9 cellular contexts compared by ENCODE assay signal in the genomic region with DNA sequence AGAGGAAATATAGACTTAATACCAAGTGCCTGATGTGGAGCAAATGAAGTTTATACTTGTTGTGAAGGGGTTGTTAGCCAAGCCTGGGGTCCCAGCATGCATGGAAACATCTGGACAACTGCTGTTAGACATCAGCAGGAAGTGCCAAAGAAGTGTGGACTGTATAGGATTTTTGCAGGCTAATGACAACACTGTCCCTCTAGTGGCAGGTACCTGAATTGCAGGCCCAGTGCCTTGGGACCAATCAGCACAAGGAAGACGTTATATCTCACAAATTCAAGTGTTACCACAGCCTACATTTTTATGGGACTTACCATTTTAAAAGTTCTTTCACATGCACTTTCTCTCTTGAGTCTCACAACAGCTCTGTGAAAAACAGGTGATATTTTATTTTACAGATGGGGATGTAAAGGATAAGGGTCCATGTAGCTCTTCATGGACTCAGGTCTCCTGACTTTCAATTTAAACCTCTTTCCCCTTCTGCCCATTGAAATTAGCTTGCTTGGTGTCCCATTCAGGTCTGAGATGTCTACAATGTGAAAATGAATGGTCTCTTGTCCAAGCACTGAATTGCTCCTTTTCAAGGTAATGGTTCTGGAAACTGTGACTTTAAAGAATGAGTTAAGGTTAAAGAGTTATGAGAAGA.
DNase-seq lines count a peak whose midpoint lies in the region; ATAC-seq and TF ChIP-seq lines count a peak whose summit lies in the region.
"Had no signal": no experiment of that assay in that cellular context is flagged by ENCODE, and none has a peak within 500 bp of the region (broad histone marks: within the 10 kb centered on the region; RNA-seq: fewer than 3 reads in every experiment).

No MANE protein-coding gene starts in this region.

- peak; percentile 99 for TF ChIP-seq CTCF in fibroblast of mammary gland (conservative IDR thresholded peaks at IDR 0.05; ENCODE audit: control insufficient read depth, insufficient read depth, low read depth, low read length)
- peak; percentile 78 for TF ChIP-seq CTCF in progenitor cell of endocrine pancreas (IDR thresholded peaks at IDR 0.05; ENCODE audit: unreplicated experiment)

- no peak overlapping the region for H3K27ac Mint-ChIP-seq in progenitor cell of endocrine pancreas
- H3K27ac Mint-ChIP-seq: stimulated activated naive CD8-positive, alpha-beta T cell treated with anti-CD3 and anti-CD28 coated beads, Interleukin-15, Interleukin-2, amounts not matched to agents 100 ng/mL and 50 ng/mL, for 24 hours had no signal

- no peaks in the 10 kb centered on the region for H3K9me3 Mint-ChIP-seq in progenitor cell of endocrine pancreas (ENCODE audit: low read depth)
- H3K9me3 Mint-ChIP-seq: stimulated activated naive CD8-positive, alpha-beta T cell treated with anti-CD3 and anti-CD28 coated beads, Interleukin-15, Interleukin-2, amounts not matched to agents 100 ng/mL and 50 ng/mL, for 24 hours had no signal

- peaks cover 3% of the 10 kb centered on the region for H3K27me3 Mint-ChIP-seq in progenitor cell of endocrine pancreas

- H3K4me3 ChIP-seq in fibroblast of mammary gland (ENCODE audit: control insufficient read depth, low read depth, low read length): no peak overlapping the region

- H3K4me1 Mint-ChIP-seq in progenitor cell of endocrine pancreas (ENCODE audit: low read depth): peaks cover 13% of the 10 kb centered on the region

- no peak overlapping the region for H3K4me3 Mint-ChIP-seq in progenitor cell of endocrine pancreas (ENCODE audit: low read depth)
- H3K4me3 Mint-ChIP-seq: stimulated activated naive CD8-positive, alpha-beta T cell treated with anti-CD3 and anti-CD28 coated beads, Interleukin-15, Interleukin-2, amounts not matched to agents 100 ng/mL and 50 ng/mL, for 24 hours had no signal

- DNase-seq in AG20443 (ENCODE audit: low spot score): peak; percentile 52
- peak; percentile 78 for DNase-seq in NCI-H82 (lab: John Stamatoyannopoulos, UW)
- DNase-seq in activated CD8-positive, alpha-beta memory T cell treated with anti-CD3 and anti-CD28 coated beads, Interleukin-2, amount 50 U/mL, for 48 hours: peak; percentile 85
- peak; percentile 73 for DNase-seq in fibroblast of mammary gland (ENCODE audit: low read depth)
- peak; percentile 25 for DNase-seq in progenitor cell of endocrine pancreas (ENCODE audit: low spot score, unreplicated experiment)
- no peak for DNase-seq in NCI-H2029 (lab: John Stamatoyannopoulos, UW)
- DNase-seq in NCI-H2107 treated with DMSO at 0.1 percent for 48 hours (lab: John Stamatoyannopoulos, UW; ENCODE audit: unreplicated experiment): no peak

- ATAC-seq in GM19397 (IDR thresholded peaks at IDR 0.05; ENCODE audit: unreplicated experiment): peak; percentile 48

- no peaks in the 10 kb centered on the region for H3K36me3 Mint-ChIP-seq in progenitor cell of endocrine pancreas (ENCODE audit: insufficient read depth)

Comparison
In these comparisons a context has a peak if more than half of its experiments do, and no peak if none do; other contexts are left out.
1. DNase-seq: peak in AG20443 (single experiment), NCI-H82 (single experiment), activated CD8-positive, alpha-beta memory T cell treated with anti-CD3 and anti-CD28 coated beads, Interleukin-2, amount 50 U/mL, for 48 hours (single experiment), fibroblast of mammary gland (single experiment) and progenitor cell of endocrine pancreas (single experiment); none in NCI-H2029 (single experiment) and NCI-H2107 treated with DMSO at 0.1 percent for 48 hours (single experiment).